In genomic region chr1:224644553-224645154, GRCh38 we compare ENCODE assay signal across 8 cellular contexts. TPM values are rescaled to one million over a fixed set of nuclear protein-coding genes. Genes with fewer than 3 reads are reported as not detected.
DNase-seq lines count a peak whose midpoint lies in the region; ATAC-seq and TF ChIP-seq lines count a peak whose summit lies in the region.

No MANE protein-coding gene starts in this region.

- H3K4me3 Mint-ChIP-seq in chondrocyte (ENCODE audit: unreplicated experiment) = no peak overlapping the region

- peak; percentile 89 for TF ChIP-seq CTCF in chondrocyte (IDR thresholded peaks at IDR 0.05)

- DNase-seq in NK-92 treated with Interleukin-12 subunit alpha and Interleukin-12 subunit beta, amount 100 ng/mL, for 24 hours (lab: John Stamatoyannopoulos, UW) = peak; percentile 14
- DNase-seq in NK-92 (lab: John Stamatoyannopoulos, UW; ENCODE audit: unreplicated experiment) = no peak
- DNase-seq in NCI-H2227 (lab: John Stamatoyannopoulos, UW; ENCODE audit: unreplicated experiment) = peak; percentile 64
- peak; percentile 23 for DNase-seq in activated CD4-positive, alpha-beta T cell treated with anti-CD3 and anti-CD28 coated beads for 1 hour
- DNase-seq in chondrocyte (ENCODE audit: low spot score) = no peak
- peak; percentile 54 to 60 for DNase-seq in lung microvascular endothelial cell (ENCODE audit: low read depth in 2 of 2)
- peak; percentile 28 for DNase-seq in stimulated activated CD8-positive, alpha-beta memory T cell treated with anti-CD3 and anti-CD28 coated beads, Interleukin-4, amount 100 ng/mL, for 24 hours (ENCODE audit: low read depth)

- peaks cover 5% of the 10 kb centered on the region for H3K27me3 Mint-ChIP-seq in chondrocyte (ENCODE audit: low read depth)

- no peaks in the 10 kb centered on the region for H3K9me3 Mint-ChIP-seq in chondrocyte (ENCODE audit: low read depth)

- ATAC-seq in HG02840 (IDR thresholded peaks at IDR 0.05; ENCODE audit: low FRiP score, unreplicated experiment) = peak; percentile 53

- no peak overlapping the region for H3K27ac Mint-ChIP-seq in chondrocyte (ENCODE audit: unreplicated experiment)

- no peaks in the 10 kb centered on the region for H3K36me3 Mint-ChIP-seq in chondrocyte (ENCODE audit: low read depth)

- H3K4me1 Mint-ChIP-seq in chondrocyte (ENCODE audit: low read depth) = no peaks in the 10 kb centered on the region

RNA-seq across cellular contexts. Expression of gene CNIH3, which starts 28.5 kb away (rescaled TPM):
- 1.5 to 2.6 TPM (median 2.1 TPM) in 3 replicates for total RNA-seq in chondrocyte
- total RNA-seq in lung microvascular endothelial cell = 1.3 and 1.8 TPM in 2 replicates

Comparison
In these comparisons a context has a peak if more than half of its experiments do, and no peak if none do; other contexts are left out.
1. DNase-seq: peak in NK-92 treated with Interleukin-12 subunit alpha and Interleukin-12 subunit beta, amount 100 ng/mL, for 24 hours (single experiment), NCI-H2227 (single experiment), activated CD4-positive, alpha-beta T cell treated with anti-CD3 and anti-CD28 coated beads for 1 hour (single experiment), lung microvascular endothelial cell (2 of 2) and stimulated activated CD8-positive, alpha-beta memory T cell treated with anti-CD3 and anti-CD28 coated beads, Interleukin-4, amount 100 ng/mL, for 24 hours (single experiment); none in NK-92 (single experiment) and chondrocyte (single experiment).